ENCODE assay signal across 17 cellular contexts in genomic region chr14:89540009-89540829, GRCh38.
DNase-seq lines count a peak whose midpoint lies in the region; ATAC-seq, FAIRE-seq and TF ChIP-seq lines count a peak whose summit lies in the region.
"Had no signal": no experiment of that assay in that cellular context is flagged by ENCODE, and none has a peak within 500 bp of the region (broad histone marks: within the 10 kb centered on the region; RNA-seq: fewer than 3 reads in every experiment).

No MANE protein-coding gene starts in this region.

- H3K79me2 ChIP-seq in GM23338 (replicated peaks; ENCODE audit: insufficient read depth) (peaks cover 93% of the 10 kb centered on the region), PC-3 (ENCODE audit: low read length) (no peaks in the 10 kb centered on the region), MM.1S (ENCODE audit: low read length) (no peaks in the 10 kb centered on the region)

- 0 out of 2 replicates have a peak, but pooled peaks cover 3% of the 10 kb centered on the region for H4K20me1 ChIP-seq in GM23338 (replicated peaks; ENCODE audit: insufficient read depth)
- no peaks in the 10 kb centered on the region for H4K20me1 ChIP-seq in PC-3 (ENCODE audit: low read length)
- H4K20me1 ChIP-seq in MM.1S (ENCODE audit: insufficient read depth, low read length), result no peaks in the 10 kb centered on the region

- intact Hi-C loops in PC-3 (cut with micrococcal nuclease), result no loop called here

- DNase-seq in GM23338 (ENCODE audit: low spot score), result no peak
- DNase-seq in PC-3, result peak; percentile 32
- no peak for DNase-seq in endodermal cell
- DNase-seq in non-pigmented ciliary epithelial cell (ENCODE audit: low read depth), result peak; percentile 48
- DNase-seq in amygdala (lab: John Stamatoyannopoulos, UW), result no peak
- DNase-seq in RCC 7860 (ENCODE audit: low spot score), result no peak
- DNase-seq in MM.1S, result no peak
- DNase-seq: activated naive CD4-positive, alpha-beta T cell treated with anti-CD3 and anti-CD28 coated beads, Interleukin-2, amount 50 U/mL, for 16 hours; kidney; naive B cell; NCI-H187; NCI-H526; substantia nigra had no signal

- H3K4me3 ChIP-seq in GM23338 (no peak overlapping the region), PC-3 (ENCODE audit: low read length) (no peak overlapping the region), endodermal cell (ENCODE audit: low read length) (no peak overlapping the region), MM.1S (ENCODE audit: low read length) (no peak overlapping the region)

- H3K9me2 ChIP-seq in GM23338 (ENCODE audit: insufficient read depth) (peaks cover 8% of the 10 kb centered on the region), PC-3 (replicated peaks; ENCODE audit: low read length) (no peaks in the 10 kb centered on the region), MM.1S (replicated peaks; ENCODE audit: insufficient read depth, low read length) (no peaks in the 10 kb centered on the region)

- peaks cover 62% of the 10 kb centered on the region for H3K4me1 Mint-ChIP-seq in GM23338
- H3K4me1 Mint-ChIP-seq in endodermal cell, result peaks cover 14% of the 10 kb centered on the region

- POLR2A ChIA-PET in PC-3 (lab: Charles Lee; ENCODE audit: unreplicated experiment), result no interaction called here

- H3K36me3 ChIP-seq in GM23338 (ENCODE audit: insufficient read depth), result no peaks in the 10 kb centered on the region
- H3K36me3 ChIP-seq in PC-3 (ENCODE audit: low read depth, low read length), result no peaks in the 10 kb centered on the region
- no peaks in the 10 kb centered on the region for H3K36me3 ChIP-seq in endodermal cell (ENCODE audit: control insufficient read depth, insufficient read depth, low read length)
- H3K36me3 ChIP-seq in MM.1S (replicated peaks; ENCODE audit: insufficient read depth, low read length), result no peaks in the 10 kb centered on the region

- H3K4me2 ChIP-seq in GM23338 (no peak overlapping the region), PC-3 (ENCODE audit: low read length) (peak overlapping the region; percentile 51), MM.1S (ENCODE audit: low read depth, low read length) (no peak overlapping the region)

- H3K9me3 ChIP-seq in PC-3 (ENCODE audit: low read length) (no peaks in the 10 kb centered on the region), endodermal cell (ENCODE audit: control insufficient read depth, low read length) (no peaks in the 10 kb centered on the region), MM.1S (replicated peaks; ENCODE audit: insufficient read depth, low read length) (no peaks in the 10 kb centered on the region)

- peak overlapping the region; percentile 51 for H3K27ac Mint-ChIP-seq in GM23338
- H3K27ac Mint-ChIP-seq in endodermal cell, result peak overlapping the region; percentile 32
- H3K27ac Mint-ChIP-seq: IgD-negative memory B cell had no signal

- CTCF ChIA-PET in PC-3 (lab: Charles Lee), result no interaction called here

- H3K27me3 Mint-ChIP-seq in GM23338 (ENCODE audit: insufficient read depth, low read depth, poor library complexity), result peaks cover 6% of the 10 kb centered on the region
- no peaks in the 10 kb centered on the region for H3K27me3 Mint-ChIP-seq in endodermal cell (ENCODE audit: insufficient read depth)
- H3K27me3 Mint-ChIP-seq: IgD-negative memory B cell, naive B cell had no signal

- H3F3A ChIP-seq in GM23338 (replicated peaks; ENCODE audit: low read depth) (no peaks in the 10 kb centered on the region), PC-3 (ENCODE audit: low read length, unreplicated experiment) (no peaks in the 10 kb centered on the region), MM.1S (ENCODE audit: insufficient read depth, low read length) (no peaks in the 10 kb centered on the region)

- TF ChIP-seq CTCF in GM23338 (conservative IDR thresholded peaks at IDR 0.05; ENCODE audit: low read depth in 2 of 2) (no peak), PC-3 (conservative IDR thresholded peaks at IDR 0.05; ENCODE audit: low read depth, low read length) (no peak), endodermal cell (conservative IDR thresholded peaks at IDR 0.05) (no peak), MM.1S (IDR thresholded peaks at IDR 0.05; ENCODE audit: low read length) (no peak)

- no peak for FAIRE-seq in RCC 7860 (lab: Jason Lieb, UNC)
- FAIRE-seq: GM18507, kidney had no signal

- H2AFZ ChIP-seq in GM23338 (no peak overlapping the region), PC-3 (ENCODE audit: low read length) (no peak overlapping the region), MM.1S (ENCODE audit: low read length) (no peak overlapping the region)

- H3K4me3 Mint-ChIP-seq in GM23338, result no peak overlapping the region
- no peak overlapping the region for H3K4me3 Mint-ChIP-seq in endodermal cell
- H3K4me3 Mint-ChIP-seq: IgD-negative memory B cell had no signal

- H3K27ac ChIP-seq in GM23338 (ENCODE audit: low read depth), result peak overlapping the region; percentile 68
- H3K27ac ChIP-seq in PC-3 (ENCODE audit: low read length), result peak overlapping the region; percentile 58
- no peak overlapping the region for H3K27ac ChIP-seq in endodermal cell (ENCODE audit: low read depth, low read length)
- H3K27ac ChIP-seq in MM.1S (ENCODE audit: low read length), result no peak overlapping the region

- ATAC-seq in GM23338 (no peak), PC-3 (peak; percentile 18; the same call in 1 of the 2 replicates), HG03457 (IDR thresholded peaks at IDR 0.05; ENCODE audit: unreplicated experiment) (no peak)

- H3K9me3 Mint-ChIP-seq in GM23338, result no peaks in the 10 kb centered on the region
- no peaks in the 10 kb centered on the region for H3K9me3 Mint-ChIP-seq in endodermal cell
- H3K9me3 Mint-ChIP-seq: IgD-negative memory B cell, naive B cell had no signal

- H3K9ac ChIP-seq in PC-3 (ENCODE audit: low read length), result no peak overlapping the region
- H3K9ac ChIP-seq in endodermal cell (ENCODE audit: extremely low read depth, low read length, poor library complexity, severe bottlenecking), result no peak overlapping the region
- H3K9ac ChIP-seq in MM.1S (ENCODE audit: low read length), result no peak overlapping the region

- no TSS peak for BruUV-seq in PC-3 (replicated peaks; lab: Mats Ljungman, UMichigan)

- WGBS in endodermal cell (ENCODE audit: insufficient coverage in 1 of 2, insufficient read length in 1 of 2), 2 experiments, result 95 to 99% methylated on average over 13 to 20 of the region's 20 CpGs

- H3K36me3 Mint-ChIP-seq in GM23338 (ENCODE audit: low read depth) (peaks cover 13% of the 10 kb centered on the region; the same call in 2 of the 3 replicates), endodermal cell (ENCODE audit: low read depth) (no peaks in the 10 kb centered on the region)
- H3K36me3 Mint-ChIP-seq: naive B cell had no signal

- H3K4me1 ChIP-seq in GM23338 (ENCODE audit: insufficient read depth) (peaks cover 50% of the 10 kb centered on the region), PC-3 (ENCODE audit: insufficient read depth, low read length) (peaks cover 21% of the 10 kb centered on the region), endodermal cell (ENCODE audit: control insufficient read depth, insufficient read depth, low read length) (no peaks in the 10 kb centered on the region), MM.1S (ENCODE audit: low read length) (no peaks in the 10 kb centered on the region)

- H3K27me3 ChIP-seq in GM23338 (ENCODE audit: insufficient read depth) (no peaks in the 10 kb centered on the region), PC-3 (ENCODE audit: low read length) (no peaks in the 10 kb centered on the region), endodermal cell (ENCODE audit: control insufficient read depth, insufficient read depth, low read length, poor library complexity, severe bottlenecking) (no peaks in the 10 kb centered on the region), MM.1S (replicated peaks; ENCODE audit: insufficient read depth, low read length) (no peaks in the 10 kb centered on the region)
- H3K27me3 ChIP-seq: foreskin keratinocyte had no signal

TF ChIP-seq in GM23338, 12 proteins besides CTCF, POLR2A, EP300 and RAD21 (continues in another document):
- TF ChIP-seq CREB1 (CRISPR knock-in tag; IDR thresholded peaks at IDR 0.05; ENCODE audit: low read depth), result no peak

Comparison
In these comparisons a context has a peak if more than half of its experiments do, and no peak if none do; other contexts are left out.
1. DNase-seq: peak in PC-3 (single experiment) and non-pigmented ciliary epithelial cell (single experiment); none in GM23338 (single experiment), endodermal cell (single experiment), amygdala (0 of 56), RCC 7860 (single experiment) and MM.1S (single experiment).
2. H3K27ac ChIP-seq: peak in GM23338 (single experiment) and PC-3 (single experiment); none in endodermal cell (single experiment) and MM.1S (single experiment).